8 cellular contexts compared by ENCODE assay signal in genomic region chr20:37615507-37616425, GRCh38.
DNase-seq lines count a peak whose midpoint lies in the region; ATAC-seq and TF ChIP-seq lines count a peak whose summit lies in the region.

No MANE protein-coding gene starts in this region.

- H3K4me1 ChIP-seq in gastroesophageal sphincter (no peaks in the 10 kb centered on the region), left lung (no peaks in the 10 kb centered on the region)

- no peak for TF ChIP-seq EP300 in gastroesophageal sphincter (IDR thresholded peaks at IDR 0.05)

- H3K4me3 ChIP-seq in gastroesophageal sphincter (no peak overlapping the region), left lung (no peak overlapping the region)

- TF ChIP-seq CTCF in gastroesophageal sphincter (IDR thresholded peaks at IDR 0.05) (peak in 3 of 4 experiments; percentile 43 to 52 (median 46)), left lung (IDR thresholded peaks at IDR 0.05) (peak in 1 of 2 donors; percentile 77)

- no peak for TF ChIP-seq POLR2A in gastroesophageal sphincter (IDR thresholded peaks at IDR 0.05)

- WGBS in gastroesophageal sphincter (ENCODE audit: low coverage in 1 of 2), 2 donors: 20 to 30% methylated on average over 5 to 6 of the region's 6 CpGs

- H3K27me3 ChIP-seq in gastroesophageal sphincter: peaks cover 23% of the 10 kb centered on the region
- peaks cover 0 to 16% of the 10 kb centered on the region in 2 donors for H3K27me3 ChIP-seq in left lung

- no peaks in the 10 kb centered on the region for H3K36me3 ChIP-seq in gastroesophageal sphincter
- no peaks in the 10 kb centered on the region for H3K36me3 ChIP-seq in left lung

- H3K9me3 ChIP-seq in gastroesophageal sphincter (no peaks in the 10 kb centered on the region), left lung (no peaks in the 10 kb centered on the region)

- intact Hi-C loops in left lung (cut with DNase I): no loop called here

- no peak overlapping the region for H3K27ac ChIP-seq in gastroesophageal sphincter
- H3K27ac ChIP-seq in left lung: no peak overlapping the region

- DNase-seq in NK-92 treated with Interleukin-12 subunit alpha and Interleukin-12 subunit beta, amount 100 ng/mL, for 24 hours (lab: John Stamatoyannopoulos, UW): peak; percentile 8
- DNase-seq in NK-92 (lab: John Stamatoyannopoulos, UW; ENCODE audit: unreplicated experiment) (no peak), NCI-H748 (lab: John Stamatoyannopoulos, UW; ENCODE audit: unreplicated experiment) (peak; percentile 67), activated T-cell treated with anti-CD3 and anti-CD28 coated beads for 24 hours (ENCODE audit: low read depth) (peak; percentile 49), left lung (no peak)
- DNase-seq in stimulated activated CD4-positive, alpha-beta T cell treated with anti-CD3 and anti-CD28 coated beads, Interleukin-1b, Interleukin-23, amount 100 ng/mL, for 1 hour (ENCODE audit: low read depth in 2 of 2): peak; percentile 11 to 43

- ATAC-seq in gastroesophageal sphincter: no peak
- ATAC-seq in GM19035 (IDR thresholded peaks at IDR 0.05; ENCODE audit: unreplicated experiment): no peak
- no peak for ATAC-seq in left lung

Comparison
In these comparisons a context has a peak if more than half of its experiments do, and no peak if none do; other contexts are left out.
1. DNase-seq: peak in NK-92 treated with Interleukin-12 subunit alpha and Interleukin-12 subunit beta, amount 100 ng/mL, for 24 hours (single experiment), NCI-H748 (single experiment), activated T-cell treated with anti-CD3 and anti-CD28 coated beads for 24 hours (single experiment) and stimulated activated CD4-positive, alpha-beta T cell treated with anti-CD3 and anti-CD28 coated beads, Interleukin-1b, Interleukin-23, amount 100 ng/mL, for 1 hour (2 of 2); none in NK-92 (single experiment) and left lung (0 of 2).